ENCODE assay signal across 18 cellular contexts in the genomic region with DNA sequence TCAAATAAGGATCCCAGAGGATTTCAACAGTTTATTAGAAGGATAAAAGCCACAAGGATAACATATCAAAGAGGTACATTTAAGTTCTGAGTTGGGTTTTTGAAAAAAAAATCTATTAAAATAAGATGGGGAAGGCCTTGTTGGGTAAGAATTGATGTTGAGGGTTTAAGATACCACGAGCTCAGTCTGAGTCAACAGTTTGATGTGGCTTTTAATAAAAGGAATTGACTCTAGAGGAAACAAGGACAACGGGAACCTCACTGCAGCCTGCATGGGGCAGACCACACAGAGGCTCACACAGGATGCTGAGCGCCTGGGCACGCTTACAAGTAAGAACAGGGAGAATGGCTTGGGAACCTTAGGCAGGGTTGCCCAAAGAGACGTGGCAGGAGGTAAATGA.
DNase-seq lines count a peak whose midpoint lies in the region; ATAC-seq lines count a peak whose summit lies in the region.
"Had no signal": no experiment of that assay in that cellular context is flagged by ENCODE, and none has a peak within 500 bp of the region (broad histone marks: within the 10 kb centered on the region; RNA-seq: fewer than 3 reads in every experiment).

No MANE protein-coding gene starts in this region.

- DNase-seq in CD4-positive, alpha-beta memory T cell, result peak in 3 of 5 donors; percentile 1 to 24 (median 3)
- peak; percentile 9 for DNase-seq in ELR (ENCODE audit: low read depth)
- peak; percentile 12 for DNase-seq in T-helper 22 cell (ENCODE audit: low read depth)
- DNase-seq in effector memory CD8-positive, alpha-beta T cell, result no peak
- no peak for DNase-seq in activated effector memory CD4-positive, alpha-beta T cell treated with anti-CD3 and anti-CD28 coated beads, Interleukin-2, amount 50 U/mL, for 16 hours
- DNase-seq in NCI-H1105 (lab: John Stamatoyannopoulos, UW), result no peak
- DNase-seq: activated CD4-positive, CD25-positive, alpha-beta regulatory T cell treated with anti-CD3 and anti-CD28 coated beads, Interleukin-2, amount 50 U/mL, for 72 hours; cerebellar nuclear complex; GF-D8; IMR-90; natural killer cell; psoas muscle; SK-N-SH; tibial artery had no signal

- H3K27me3 ChIP-seq in CD4-positive, alpha-beta memory T cell (ENCODE audit: insufficient read depth, low read length), result no peaks in the 10 kb centered on the region
- H3K27me3 ChIP-seq: foreskin keratinocyte, tibial artery had no signal

- no peaks in the 10 kb centered on the region for H3K27me3 Mint-ChIP-seq in CD4-positive, alpha-beta memory T cell
- H3K27me3 Mint-ChIP-seq in effector memory CD8-positive, alpha-beta T cell, result no peaks in the 10 kb centered on the region

- POLR2A ChIA-PET in CD4-positive, alpha-beta memory T cell (lab: Charles Lee; ENCODE audit: partially characterized antibody), result no interaction called here

- H3K9me3 Mint-ChIP-seq in CD4-positive, alpha-beta memory T cell, result peaks cover 0 to 14% (median 12%) of the 10 kb centered on the region in 8 donors
- peaks cover 0 to 6% of the 10 kb centered on the region in 2 donors for H3K9me3 Mint-ChIP-seq in effector memory CD8-positive, alpha-beta T cell

- H3K36me3 ChIP-seq in CD4-positive, alpha-beta memory T cell (ENCODE audit: insufficient read depth, low read length), result no peaks in the 10 kb centered on the region

- H3K9me3 ChIP-seq in CD4-positive, alpha-beta memory T cell (ENCODE audit: control insufficient read depth in 1 of 2, low read length in 2 of 2), result peaks cover 0 to 6% of the 10 kb centered on the region in 2 donors
- H3K9me3 ChIP-seq: psoas muscle, SK-N-SH, tibial artery had no signal

- H3K4me1 ChIP-seq in CD4-positive, alpha-beta memory T cell (ENCODE audit: insufficient read depth, low read length), result no peaks in the 10 kb centered on the region
- H3K4me1 ChIP-seq: foreskin keratinocyte, psoas muscle, tibial artery had no signal

- CTCF ChIA-PET in CD4-positive, alpha-beta memory T cell (lab: Charles Lee; ENCODE audit: partially characterized antibody), result no interaction called here

- peak; percentile 56 for ATAC-seq in effector memory CD8-positive, alpha-beta T cell (replicated peaks)
- no peak for ATAC-seq in GM21526 (IDR thresholded peaks at IDR 0.05; ENCODE audit: low FRiP score, unreplicated experiment)
- ATAC-seq: psoas muscle had no signal

- intact Hi-C loops in CD4-positive, alpha-beta memory T cell (cut with micrococcal nuclease), result no loop called here

- H3K4me1 Mint-ChIP-seq in CD4-positive, alpha-beta memory T cell, result peaks cover 6 to 14% (median 9%) of the 10 kb centered on the region in 4 donors
- H3K4me1 Mint-ChIP-seq in effector memory CD8-positive, alpha-beta T cell (ENCODE audit: low read depth in 2 of 2), result peaks cover 0 to 4% of the 10 kb centered on the region in 2 donors

- no peak overlapping the region for H3K4me3 ChIP-seq in CD4-positive, alpha-beta memory T cell (ENCODE audit: low read length in 2 of 2)
- H3K4me3 ChIP-seq: lung, psoas muscle, tibial artery had no signal

- peaks cover 16 to 25% of the 10 kb centered on the region in 2 donors for H3K36me3 Mint-ChIP-seq in CD4-positive, alpha-beta memory T cell
- peaks cover 7% of the 10 kb centered on the region for H3K36me3 Mint-ChIP-seq in effector memory CD8-positive, alpha-beta T cell (ENCODE audit: insufficient read depth)

- H3K27ac Mint-ChIP-seq in CD4-positive, alpha-beta memory T cell, result peak overlapping the region in 2 of 7 donors; percentile 19 to 49
- H3K27ac Mint-ChIP-seq in effector memory CD8-positive, alpha-beta T cell, result no peak overlapping the region
- H3K27ac Mint-ChIP-seq: CD14-positive monocyte, natural killer cell had no signal

- H3K4me3 Mint-ChIP-seq in CD4-positive, alpha-beta memory T cell, result peak overlapping the region in 1 of 8 donors; percentile 43
- H3K4me3 Mint-ChIP-seq in effector memory CD8-positive, alpha-beta T cell, result no peak overlapping the region
- H3K4me3 Mint-ChIP-seq: CD14-positive monocyte, natural killer cell had no signal

- H3K27ac ChIP-seq in CD4-positive, alpha-beta memory T cell (ENCODE audit: low read depth, low read length), result no peak overlapping the region
- H3K27ac ChIP-seq: foreskin keratinocyte, psoas muscle, tibial artery had no signal

Comparison
In these comparisons a context has a peak if more than half of its experiments do, and no peak if none do; other contexts are left out.
1. DNase-seq: peak in CD4-positive, alpha-beta memory T cell (3 of 5), ELR (single experiment) and T-helper 22 cell (single experiment); none in effector memory CD8-positive, alpha-beta T cell (0 of 3), activated effector memory CD4-positive, alpha-beta T cell treated with anti-CD3 and anti-CD28 coated beads, Interleukin-2, amount 50 U/mL, for 16 hours (single experiment) and NCI-H1105 (single experiment).